14 cellular contexts compared by ENCODE assay signal in genomic region chr9:75593920-75594319, GRCh38.
DNase-seq lines count a peak whose midpoint lies in the region; ATAC-seq, FAIRE-seq and TF ChIP-seq lines count a peak whose summit lies in the region.
"Had no signal": no experiment of that assay in that cellular context is flagged by ENCODE, and none has a peak within 500 bp of the region (broad histone marks: within the 10 kb centered on the region; RNA-seq: fewer than 3 reads in every experiment).

No MANE protein-coding gene starts in this region.

- no peak overlapping the region for H3K4me3 Mint-ChIP-seq in WTC11
- H3K4me3 Mint-ChIP-seq: CD4-positive, alpha-beta memory T cell had no signal

- no peak overlapping the region for H2AFZ ChIP-seq in HepG2 (ENCODE audit: low read length)
- H2AFZ ChIP-seq in Karpas-422 (ENCODE audit: low read length) = no peak overlapping the region

- H3K79me2 ChIP-seq in HepG2 (ENCODE audit: insufficient read depth, low read length) (no peaks in the 10 kb centered on the region), Karpas-422 (ENCODE audit: low read length) (no peaks in the 10 kb centered on the region)

- H3K9ac ChIP-seq in liver (ENCODE audit: low read depth in 1 of 2, low read length in 2 of 2) (no peak overlapping the region), HepG2 (ENCODE audit: insufficient read depth, low read depth, low read length) (no peak overlapping the region), Karpas-422 (ENCODE audit: low read length) (no peak overlapping the region)
- H3K9ac ChIP-seq: BLaER1 treated with 17β-estradiol and CSF1 and Interleukin-3, amounts not matched to agents 10 nM and 100 nM had no signal

- H3K27me3 ChIP-seq in liver (ENCODE audit: control insufficient read depth in 4 of 4, insufficient read depth in 4 of 4, low read length in 3 of 4) = peaks cover 0 to 2% (median 0%) of the 10 kb centered on the region in 4 donors
- H3K27me3 ChIP-seq in HepG2 (ENCODE audit: control insufficient read depth in 1 of 2, insufficient read depth in 2 of 2, low read length in 2 of 2) = no peaks in the 10 kb centered on the region
- H3K27me3 ChIP-seq in Karpas-422 (ENCODE audit: low read length) = no peaks in the 10 kb centered on the region
- no peaks in the 10 kb centered on the region for H3K27me3 ChIP-seq in esophagus muscularis mucosa
- H3K27me3 ChIP-seq: BLaER1 treated with 17β-estradiol and CSF1 and Interleukin-3, amounts not matched to agents 10 nM and 100 nM had no signal

- H3K4me3 ChIP-seq in liver (ENCODE audit: low read depth in 1 of 3, low read length in 3 of 3) (no peak overlapping the region), HepG2 (replicated peaks in 1 of 3; ENCODE audit: insufficient read depth in 1 of 3, low read depth in 2 of 3, low read length in 3 of 3) (no peak overlapping the region), Karpas-422 (ENCODE audit: low read length) (no peak overlapping the region), esophagus muscularis mucosa (no peak overlapping the region)
- H3K4me3 ChIP-seq: BLaER1 treated with 17β-estradiol and CSF1 and Interleukin-3, amounts not matched to agents 10 nM and 100 nM; GM12878 had no signal

- TF ChIP-seq POLR2A in HepG2 (IDR thresholded peaks at IDR 0.05; ENCODE audit: insufficient read depth in 1 of 2, low read depth in 2 of 2, low read length in 2 of 2) (no peak), esophagus muscularis mucosa (IDR thresholded peaks at IDR 0.05; ENCODE audit: low read depth) (no peak)

- POLR2A ChIA-PET in HepG2 (lab: Yijun Ruan, JAX) = no interaction called here
- POLR2A ChIA-PET in WTC11 (lab: Charles Lee) = no interaction called here

- TF ChIP-seq EP300 in HepG2 (IDR thresholded peaks at IDR 0.05; ENCODE audit: low read depth in 2 of 2, low read length in 2 of 2) = no peak
- TF ChIP-seq EP300 in HepG2 (CRISPR knock-in tag; IDR thresholded peaks at IDR 0.05; ENCODE audit: borderline replicate concordance) = no peak
- TF ChIP-seq EP300 in esophagus muscularis mucosa (IDR thresholded peaks at IDR 0.05) = no peak

- H3K9me3 ChIP-seq in liver (ENCODE audit: control insufficient read depth in 4 of 4, low read length in 3 of 4) (peaks cover 0 to 3% (median 0%) of the 10 kb centered on the region in 4 donors), HepG2 (ENCODE audit: low read length) (no peaks in the 10 kb centered on the region), Karpas-422 (ENCODE audit: low read length) (no peaks in the 10 kb centered on the region), esophagus muscularis mucosa (no peaks in the 10 kb centered on the region)
- H3K9me3 ChIP-seq: BLaER1 treated with 17β-estradiol and CSF1 and Interleukin-3, amounts not matched to agents 10 nM and 100 nM had no signal

- CTCF ChIA-PET in HepG2 (lab: Yijun Ruan, JAX; ENCODE audit: low intra/inter-chr PET ratio, low total read pairs) (no interaction called here), WTC11 (lab: Charles Lee) (no interaction called here)

- no peak overlapping the region for H3K27ac ChIP-seq in liver (ENCODE audit: low read depth in 1 of 2, low read length in 2 of 2)
- no peak overlapping the region for H3K27ac ChIP-seq in HepG2 (ENCODE audit: extremely low read length, insufficient read depth, low read length)
- H3K27ac ChIP-seq in Karpas-422 (ENCODE audit: low read length) = no peak overlapping the region
- no peak overlapping the region for H3K27ac ChIP-seq in esophagus muscularis mucosa (replicated peaks in 1 of 4)
- H3K27ac ChIP-seq: BLaER1 treated with 17β-estradiol and CSF1 and Interleukin-3, amounts not matched to agents 10 nM and 100 nM had no signal

- TF ChIP-seq RAD21 in liver (IDR thresholded peaks at IDR 0.05) = no peak
- TF ChIP-seq RAD21 in HepG2 (CRISPR knock-in tag; IDR thresholded peaks at IDR 0.05) = no peak

- peaks cover 10% of the 10 kb centered on the region for H3K9me3 Mint-ChIP-seq in WTC11

- peak; percentile 1 for TF ChIP-seq CTCF in liver (IDR thresholded peaks at IDR 0.05; ENCODE audit: low read depth, low read length, missing input control)
- TF ChIP-seq CTCF in HepG2 (CRISPR knock-in tag; IDR thresholded peaks at IDR 0.05) = no peak
- TF ChIP-seq CTCF in WTC11 (IDR thresholded peaks at IDR 0.05) = no peak
- no peak for TF ChIP-seq CTCF in esophagus muscularis mucosa (IDR thresholded peaks at IDR 0.05)

- H3K36me3 ChIP-seq in liver (ENCODE audit: control insufficient read depth in 4 of 4, insufficient read depth in 3 of 4, low read depth in 1 of 4, low read length in 3 of 4) (no peaks in the 10 kb centered on the region), HepG2 (replicated peaks in 1 of 2; ENCODE audit: control insufficient read depth in 1 of 2, insufficient read depth in 2 of 2, low read length in 2 of 2) (no peaks in the 10 kb centered on the region), Karpas-422 (ENCODE audit: insufficient read depth, low read length) (no peaks in the 10 kb centered on the region), esophagus muscularis mucosa (no peaks in the 10 kb centered on the region)
- H3K36me3 ChIP-seq: BLaER1 treated with 17β-estradiol and CSF1 and Interleukin-3, amounts not matched to agents 10 nM and 100 nM had no signal

- no peaks in the 10 kb centered on the region for H3K27me3 Mint-ChIP-seq in WTC11 (ENCODE audit: low read depth)
- H3K27me3 Mint-ChIP-seq: CD4-positive, alpha-beta memory T cell had no signal

- no peaks in the 10 kb centered on the region for H3K4me1 ChIP-seq in liver (ENCODE audit: control insufficient read depth in 4 of 4, insufficient read depth in 4 of 4, low read length in 3 of 4)
- H3K4me1 ChIP-seq in HepG2 (ENCODE audit: insufficient read depth, low read length) = no peaks in the 10 kb centered on the region
- H3K4me1 ChIP-seq in Karpas-422 (ENCODE audit: low read length) = no peaks in the 10 kb centered on the region
- H3K4me1 ChIP-seq in esophagus muscularis mucosa = no peaks in the 10 kb centered on the region
- H3K4me1 ChIP-seq: BLaER1 treated with 17β-estradiol and CSF1 and Interleukin-3, amounts not matched to agents 10 nM and 100 nM had no signal

- no peaks in the 10 kb centered on the region for H4K20me1 ChIP-seq in HepG2 (ENCODE audit: insufficient read depth, low read length)
- H4K20me1 ChIP-seq in Karpas-422 (ENCODE audit: insufficient read depth, low read depth, low read length) = no peaks in the 10 kb centered on the region
- H4K20me1 ChIP-seq: BLaER1 treated with 17β-estradiol and CSF1 and Interleukin-3, amounts not matched to agents 10 nM and 100 nM had no signal

- no peak for FAIRE-seq in HepG2 (lab: Jason Lieb, UNC)
- FAIRE-seq: GM12878, GM18507, HTR-8/SVneo had no signal

- no peak for ATAC-seq in HepG2
- peak; percentile 64 for ATAC-seq in WTC11
- ATAC-seq in GM19351 (IDR thresholded peaks at IDR 0.05; ENCODE audit: unreplicated experiment) = no peak
- ATAC-seq: GM12878 had no signal

- H3K36me3 Mint-ChIP-seq in WTC11 = no peaks in the 10 kb centered on the region; the same call in 1 of the 2 replicates
- H3K36me3 Mint-ChIP-seq: CD4-positive, alpha-beta memory T cell had no signal

- no peaks in the 10 kb centered on the region for H3K9me2 ChIP-seq in Karpas-422 (replicated peaks; ENCODE audit: insufficient read depth, low read length)

- H3K4me2 ChIP-seq in HepG2 (ENCODE audit: low read depth, low read length) (no peak overlapping the region), Karpas-422 (ENCODE audit: low read depth, low read length, poor library complexity, severe bottlenecking) (no peak overlapping the region)
- H3K4me2 ChIP-seq: BLaER1 treated with 17β-estradiol and CSF1 and Interleukin-3, amounts not matched to agents 10 nM and 100 nM had no signal

- intact Hi-C loops in HepG2 (cut with micrococcal nuclease; ENCODE audit: unreplicated experiment) = no loop called here
- intact Hi-C loops in esophagus muscularis mucosa (cut with DNase I) = no loop called here

- no TSS peak for BruUV-seq in HepG2 (replicated peaks; lab: Mats Ljungman, UMichigan)

- no peaks in the 10 kb centered on the region; the same call in 1 of the 2 replicates for H3K4me1 Mint-ChIP-seq in WTC11
- H3K4me1 Mint-ChIP-seq: CD4-positive, alpha-beta memory T cell had no signal

- DNase-seq in HepG2 (ENCODE audit: low spot score) = no peak
- DNase-seq in Karpas-422 = peak; percentile 49
- no peak for DNase-seq in WTC11 (ENCODE audit: low spot score)
- peak; percentile 29 for DNase-seq in esophagus muscularis mucosa (ENCODE audit: extremely low spot score)
- DNase-seq in CD1c-positive myeloid dendritic cell (ENCODE audit: extremely low spot score) = no peak
- DNase-seq in inferior parietal cortex (ENCODE audit: extremely low spot score) = no peak
- DNase-seq: ACHN; CD4-positive, alpha-beta memory T cell had no signal

- in situ Hi-C loops in HepG2 (cut with HindIII; ENCODE audit: extremely low pct_ligation_motif_present, low pct_unique_long_range_greater_than_20kb) = no loop called here

- no peak overlapping the region for H3K27ac Mint-ChIP-seq in WTC11
- H3K27ac Mint-ChIP-seq: CD4-positive, alpha-beta memory T cell had no signal

TF ChIP-seq in liver, 16 proteins besides CTCF, POLR2A, EP300 and RAD21:
- TF ChIP-seq FOXA2 (IDR thresholded peaks at IDR 0.05) = no peak
TF ChIP-seq in liver: peak in this region for 0.

TF ChIP-seq in WTC11, 78 proteins besides CTCF, POLR2A, EP300 and RAD21 (continues in another document):
- no peak for TF ChIP-seq NR2C2 (CRISPR knock-in tag; IDR thresholded peaks at IDR 0.05)
- no peak for TF ChIP-seq ZBTB43 (CRISPR knock-in tag; IDR thresholded peaks at IDR 0.05)
- TF ChIP-seq EMX1 (CRISPR knock-in tag; IDR thresholded peaks at IDR 0.05) = no peak
- TF ChIP-seq KAT7 (CRISPR knock-in tag; IDR thresholded peaks at IDR 0.05; ENCODE audit: borderline replicate concordance) = no peak
- TF ChIP-seq CBFB (CRISPR knock-in tag; IDR thresholded peaks at IDR 0.05; ENCODE audit: low read depth) = no peak
- TF ChIP-seq TEAD1 (CRISPR knock-in tag; IDR thresholded peaks at IDR 0.05) = no peak
- no peak for TF ChIP-seq ATF3 (CRISPR knock-in tag; conservative IDR thresholded peaks at IDR 0.05)
- no peak for TF ChIP-seq SOX15 (CRISPR knock-in tag; IDR thresholded peaks at IDR 0.05)

Comparison
In these comparisons a context has a peak if more than half of its experiments do, and no peak if none do; other contexts are left out.
1. DNase-seq: peak in Karpas-422 (single experiment) and esophagus muscularis mucosa (single experiment); none in HepG2 (single experiment), WTC11 (single experiment), CD1c-positive myeloid dendritic cell (single experiment) and inferior parietal cortex (single experiment).